Comparison of ENCODE assay signal across 28 cellular contexts in genomic region chr18:11932393-11932792, GRCh38.
"Had no signal": no experiment of that assay in that cellular context is flagged by ENCODE, and none has a peak within 500 bp of the region (broad histone marks: within the 10 kb centered on the region; RNA-seq: fewer than 3 reads in every experiment).

No MANE protein-coding gene starts in this region.

- H3K27ac Mint-ChIP-seq: dendritic cell treated with granulocyte-macrophage colony-stimulating factor and Interleukin-4, amounts not matched to agents 40 ng/mL and 50 ng/mL, for 4 days; effector memory CD8-positive, alpha-beta T cell; endodermal cell had no signal

- H3K27ac ChIP-seq: colonic mucosa, coronary artery, dorsolateral prefrontal cortex, epithelial cell of prostate, esophagus muscularis mucosa, esophagus squamous epithelium, foreskin keratinocyte, gastrocnemius medialis, gastroesophageal sphincter, heart left ventricle, heart right ventricle had no signal

- H3K4me1 ChIP-seq: colonic mucosa, esophagus muscularis mucosa, esophagus squamous epithelium, foreskin keratinocyte, gastrocnemius medialis, gastroesophageal sphincter, heart left ventricle had no signal

- H3K4me3 Mint-ChIP-seq: dendritic cell treated with granulocyte-macrophage colony-stimulating factor and Interleukin-4, amounts not matched to agents 40 ng/mL and 50 ng/mL, for 4 days; effector memory CD8-positive, alpha-beta T cell; endodermal cell had no signal

- H3K36me3 ChIP-seq: colonic mucosa, esophagus muscularis mucosa, esophagus squamous epithelium, gastrocnemius medialis, gastroesophageal sphincter, heart left ventricle, heart right ventricle had no signal

- ATAC-seq: effector memory CD8-positive, alpha-beta T cell; esophagus mucosa; foreskin keratinocyte; gastrocnemius medialis; gastroesophageal sphincter; heart left ventricle; heart right ventricle had no signal

- H3K27me3 ChIP-seq: colonic mucosa, esophagus muscularis mucosa, esophagus squamous epithelium, foreskin keratinocyte, gastrocnemius medialis, gastroesophageal sphincter, heart left ventricle, heart right ventricle had no signal

- H3K27me3 Mint-ChIP-seq: dendritic cell treated with granulocyte-macrophage colony-stimulating factor and Interleukin-4, amounts not matched to agents 40 ng/mL and 50 ng/mL, for 4 days had no signal

- FAIRE-seq: colon, endometrium, endothelial cell of umbilical vein, frontal cortex had no signal

- H3K9me3 Mint-ChIP-seq: dendritic cell treated with granulocyte-macrophage colony-stimulating factor and Interleukin-4, amounts not matched to agents 40 ng/mL and 50 ng/mL, for 4 days; effector memory CD8-positive, alpha-beta T cell; endodermal cell had no signal

- H3K9me3 ChIP-seq: colonic mucosa, esophagus muscularis mucosa, esophagus squamous epithelium, gastrocnemius medialis, gastroesophageal sphincter, heart left ventricle, heart right ventricle had no signal

- H3K4me3 ChIP-seq: colonic mucosa, coronary artery, dorsolateral prefrontal cortex, esophagus muscularis mucosa, esophagus squamous epithelium, gastrocnemius medialis, gastroesophageal sphincter, heart left ventricle, heart right ventricle had no signal

- DNase-seq: colonic mucosa; cortex of kidney; dermis blood vessel endothelial cell; dorsolateral prefrontal cortex; effector CD4-positive, alpha-beta T cell; effector CD8-positive, alpha-beta T cell; effector memory CD4-positive, alpha-beta T cell; effector memory CD8-positive, alpha-beta T cell; endodermal cell; erythroblast; esophagus squamous epithelium; foreskin fibroblast; foreskin keratinocyte; foreskin melanocyte; gastrocnemius medialis; head of caudate nucleus; heart left ventricle; heart right ventricle had no signal
